ENCODE assay signal across 13 cellular contexts in the genomic region with DNA sequence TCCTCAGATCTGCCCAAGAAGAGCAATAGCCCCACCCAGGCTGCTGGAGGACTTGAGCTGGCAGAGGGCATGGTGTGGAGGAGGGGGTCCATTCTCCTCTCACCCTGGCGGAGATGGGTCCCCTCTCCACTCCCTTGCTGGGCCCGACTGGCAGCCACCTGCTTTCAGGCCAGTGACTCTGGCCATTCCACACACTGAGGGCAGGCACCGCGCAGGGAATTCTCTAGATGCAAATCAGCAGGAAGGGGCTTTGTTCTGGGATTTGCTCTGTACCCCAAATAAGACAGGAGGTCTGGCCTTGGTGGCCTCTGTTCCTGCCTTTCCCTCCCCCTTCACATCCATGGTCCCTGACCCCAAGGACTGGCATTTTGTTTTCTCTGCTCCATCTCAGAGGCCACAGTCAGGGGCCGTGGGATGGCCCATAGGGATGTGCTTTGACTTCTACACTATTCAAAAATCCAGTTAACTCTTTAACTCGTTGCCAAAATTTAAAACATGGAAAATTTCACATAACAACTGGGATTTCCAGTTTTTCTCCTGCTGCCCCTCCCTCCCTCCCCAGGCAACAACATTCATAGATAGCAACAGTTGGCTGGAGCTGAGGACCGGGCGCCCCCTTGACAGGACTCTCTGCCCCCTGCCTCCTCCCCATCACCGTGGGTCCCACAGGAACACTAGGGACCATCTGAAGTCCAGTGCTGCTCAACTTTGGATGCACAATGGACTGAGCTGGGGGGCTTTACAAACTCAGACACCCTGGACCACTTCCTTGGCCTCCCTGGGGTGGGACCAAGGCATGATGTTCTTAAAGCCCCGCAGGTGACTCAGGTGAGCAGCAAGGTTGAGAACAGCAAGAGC. TPM values are rescaled to one million over a fixed set of nuclear protein-coding genes. Genes with fewer than 3 reads are reported as not detected.
DNase-seq lines count a peak whose midpoint lies in the region; ATAC-seq, FAIRE-seq and TF ChIP-seq lines count a peak whose summit lies in the region.
"Had no signal": no experiment of that assay in that cellular context is flagged by ENCODE, and none has a peak within 500 bp of the region (broad histone marks: within the 10 kb centered on the region; RNA-seq: fewer than 3 reads in every experiment).

No MANE protein-coding gene starts in this region.

- no peak overlapping the region for H2AFZ ChIP-seq in H1 (ENCODE audit: low read length)

- no peak overlapping the region for H3K23ac ChIP-seq in H1 (ENCODE audit: insufficient read length)

- intact Hi-C loops in transverse colon (cut with DNase I; ENCODE audit: low total_unique reads): no loop called here

- no peak for TF ChIP-seq CTCF in H1 (IDR thresholded peaks at IDR 0.05; ENCODE audit: control extremely low read depth in 1 of 3, insufficient read depth in 1 of 3, low read depth in 1 of 3, low read length in 3 of 3)
- no peak for TF ChIP-seq CTCF in transverse colon (IDR thresholded peaks at IDR 0.05)

- no peaks in the 10 kb centered on the region for H3K9me3 ChIP-seq in H1 (ENCODE audit: insufficient read depth in 2 of 2, low read depth in 1 of 2, low read length in 1 of 2)
- H3K9me3 ChIP-seq in mucosa of stomach (ENCODE audit: control insufficient read depth, low read length): no peaks in the 10 kb centered on the region
- H3K9me3 ChIP-seq in transverse colon: no peaks in the 10 kb centered on the region

- FAIRE-seq in H1 (lab: Jason Lieb, UNC): no peak
- FAIRE-seq: A204.1, TTC549 had no signal

- no peak overlapping the region for H2BK20ac ChIP-seq in H1 (ENCODE audit: low read length)

- no peak overlapping the region for H3K18ac ChIP-seq in H1 (ENCODE audit: extremely low read depth, low read length)

- no peak for TF ChIP-seq POLR2A in H1 (IDR thresholded peaks at IDR 0.05; ENCODE audit: control extremely low read depth in 1 of 2, low read depth in 2 of 2, low read length in 2 of 2)
- TF ChIP-seq POLR2A in transverse colon (IDR thresholded peaks at IDR 0.05): no peak

- DNase-seq in activated CD4-positive, CD25-positive, alpha-beta regulatory T cell treated with anti-CD3 and anti-CD28 coated beads, Interleukin-2, amount 50 U/mL, for 72 hours: peak; percentile 21
- DNase-seq in H1 (ENCODE audit: low read depth in 1 of 2, low spot score in 2 of 2): no peak
- DNase-seq in transverse colon: peak; percentile 5
- DNase-seq in midbrain (lab: John Stamatoyannopoulos, UW): no peak
- DNase-seq in C1 segment of cervical spinal cord (lab: John Stamatoyannopoulos, UW): no peak
- DNase-seq in NCI-H69 (lab: John Stamatoyannopoulos, UW): no peak
- DNase-seq: activated gamma-delta T cell, DND-41, NCI-H187 had no signal

- H3K56ac ChIP-seq in H1 (replicated peaks; ENCODE audit: insufficient read length, low read depth, low read length): no peak overlapping the region

- H3K27ac ChIP-seq in H1 (ENCODE audit: low read depth, low read length) (no peak overlapping the region), transverse colon (peak overlapping the region; percentile 62 to 91 (median 86))

- H3K23me2 ChIP-seq in H1 (ENCODE audit: low read depth, low read length): peaks cover 9% of the 10 kb centered on the region; the same call in 1 of the 2 replicates

- no peak overlapping the region for H3K4me2 ChIP-seq in H1 (ENCODE audit: insufficient read depth in 1 of 2, low read depth in 2 of 2, low read length in 2 of 2)

- CTCF ChIA-PET in H1 (lab: Charles Lee; ENCODE audit: partially characterized antibody): interaction anchor here (0.9 to 1.1 kb wide), 3 partner anchors 10 to 107 kb away, joined by 3 to 4 read pairs (median 3); no protein-coding TSS in a partner anchor

- no peak overlapping the region for H4K5ac ChIP-seq in H1 (ENCODE audit: insufficient read length, low read depth, low read length)

- TF ChIP-seq EP300 in H1 (IDR thresholded peaks at IDR 0.05; ENCODE audit: borderline replicate concordance in 1 of 2, low read depth in 2 of 2, low read length in 2 of 2) (no peak), transverse colon (IDR thresholded peaks at IDR 0.05; ENCODE audit: low read depth) (no peak)

- H3K14ac ChIP-seq in H1 (ENCODE audit: insufficient read length): no peak overlapping the region

- no peak overlapping the region for H2BK5ac ChIP-seq in H1 (ENCODE audit: low read depth, low read length)

- H3K79me1 ChIP-seq in H1 (ENCODE audit: low read depth, low read length): no peaks in the 10 kb centered on the region; the same call in 1 of the 2 replicates

- no peak for ATAC-seq in activated CD4-positive, CD25-positive, alpha-beta regulatory T cell treated with anti-CD3 and anti-CD28 coated beads, Interleukin-2, amount 50 U/mL, for 24 hours

- no peak for TF ChIP-seq RAD21 in H1 (IDR thresholded peaks at IDR 0.05 in 1 of 2, conservative IDR thresholded peaks at IDR 0.05 in 1 of 2; ENCODE audit: low read depth in 2 of 2, low read length in 2 of 2)

- H2BK15ac ChIP-seq in H1 (ENCODE audit: low read length): no peak overlapping the region

- H4K91ac ChIP-seq in H1 (replicated peaks; ENCODE audit: insufficient read length, low read length): no peak overlapping the region

- H3K79me2 ChIP-seq in H1 (ENCODE audit: control insufficient read depth in 1 of 2, insufficient read depth in 2 of 2, low read length in 2 of 2): no peaks in the 10 kb centered on the region

- H2AK5ac ChIP-seq in H1 (ENCODE audit: low read depth, low read length): no peak overlapping the region

- H2BK120ac ChIP-seq in H1 (replicated peaks; ENCODE audit: low read depth, low read length): no peak overlapping the region

- no peak overlapping the region for H3K9ac ChIP-seq in H1 (replicated peaks in 1 of 4; ENCODE audit: extremely low read depth in 1 of 4, low read depth in 3 of 4, low read length in 3 of 4)
- H3K9ac ChIP-seq in mucosa of stomach (ENCODE audit: low read length): peak overlapping the region; percentile 24

- H3K4me3 ChIP-seq in H1 (ENCODE audit: extremely low read depth in 1 of 4, insufficient read depth in 2 of 4, low read depth in 3 of 4, low read length in 4 of 4): no peak overlapping the region
- H3K4me3 ChIP-seq in mucosa of stomach (ENCODE audit: low read length): no peak overlapping the region
- H3K4me3 ChIP-seq in transverse colon: no peak overlapping the region

- H2BK12ac ChIP-seq in H1 (ENCODE audit: low read depth, low read length): no peak overlapping the region

- H3K27me3 ChIP-seq in H1 (replicated peaks in 1 of 4; ENCODE audit: control insufficient read depth in 3 of 4, extremely low read depth in 1 of 4, insufficient read depth in 3 of 4, low read length in 3 of 4) (no peaks in the 10 kb centered on the region; a peak in 1 of 7 replicates), mucosa of stomach (ENCODE audit: control insufficient read depth, insufficient read depth, low read length) (no peaks in the 10 kb centered on the region), transverse colon (no peaks in the 10 kb centered on the region)

- peaks cover 0 to 14% of the 10 kb centered on the region in 2 experiments for H4K20me1 ChIP-seq in H1 (replicated peaks in 1 of 2; ENCODE audit: control insufficient read depth in 1 of 2, insufficient read depth in 2 of 2, low read length in 2 of 2)

- peaks cover 0 to 6% (median 1%) of the 10 kb centered on the region in 4 experiments; a peak in 2 of 7 replicates for H3K4me1 ChIP-seq in H1 (replicated peaks in 1 of 4; ENCODE audit: control insufficient read depth in 3 of 4, insufficient read depth in 4 of 4, low read length in 3 of 4)
- H3K4me1 ChIP-seq in mucosa of stomach (ENCODE audit: control insufficient read depth, insufficient read depth, low read length): peaks cover 24% of the 10 kb centered on the region
- peaks cover 28 to 37% (median 33%) of the 10 kb centered on the region in 4 donors for H3K4me1 ChIP-seq in transverse colon

- 86% methylated on average over 10 of the region's 10 CpGs; no CpG with 5 or more reads in 1 of the 2 experiments for WGBS in H1 (ENCODE audit: extremely low coverage in 1 of 2, insufficient coverage in 1 of 2, insufficient read length in 1 of 2, insufficient replicate concordance in 2 of 2, low coverage in 1 of 2, low lambda C conversion rate in 2 of 2, missing lambda C conversion rate in 1 of 2), 2 experiments
- 67% methylated on average over 10 of the region's 10 CpGs; no CpG with 5 or more reads in 1 of the 2 donors for WGBS in transverse colon (ENCODE audit: low coverage in 1 of 2), 2 donors

- H3K36me3 ChIP-seq in H1 (ENCODE audit: control insufficient read depth in 2 of 4, insufficient read depth in 4 of 4, low read length in 3 of 4) (no peaks in the 10 kb centered on the region), mucosa of stomach (ENCODE audit: control insufficient read depth, insufficient read depth, low read length) (no peaks in the 10 kb centered on the region), transverse colon (no peaks in the 10 kb centered on the region)

- POLR2A ChIA-PET in H1 (lab: Charles Lee; ENCODE audit: partially characterized antibody): no interaction called here

- in situ Hi-C loops in transverse colon (cut with MboI; ENCODE audit: low pct_ligation_motif_present in 1 of 4, low pct_unique_long_range_greater_than_20kb in 1 of 4, low sequenced_read_pairs in 3 of 4): no loop called here

- H4K8ac ChIP-seq in H1 (ENCODE audit: extremely low read depth, insufficient read depth, low read length): peak overlapping the region; percentile 41; the same call in 1 of the 2 replicates

- H3K4ac ChIP-seq in H1 (replicated peaks; ENCODE audit: insufficient read length, low read depth, low read length): no peak overlapping the region

TF ChIP-seq in H1, 55 proteins besides CTCF, POLR2A, EP300 and RAD21:
- no peak for TF ChIP-seq BRCA1 (IDR thresholded peaks at IDR 0.05; ENCODE audit: low read depth, low read length)
TF ChIP-seq in H1: peak in this region for 0.

RNA-seq across cellular contexts. Expression of a gene that starts 33.9 kb away (rescaled TPM):
- total RNA-seq in H1 (2021; fragmentation: NEBNext Ultra II Directional; extraction: Animal tissue kit (Norgen Biotek cat#: 25700)): 70.2 and 74.9 TPM in 2 replicates
- 77.6 and 107 TPM in 2 replicates for polyA plus RNA-seq in H1 (2011; rRNA removed)
- polyA plus RNA-seq in H1 (2011; cell fraction: cytosol; rRNA removed): 91.0 TPM
- 104 TPM for polyA plus RNA-seq in H1 (2011; cell fraction: nucleus; rRNA removed)
- 66.7 to 100 TPM (median 84.3 TPM) in 4 replicates for polyA plus RNA-seq in H1 (2012, experiment 1 of 2)
- polyA plus RNA-seq in H1 (2012, experiment 2 of 2): 67.0 TPM
- 54.5 TPM for polyA plus RNA-seq in H1 (2013, experiment 1 of 2)
- polyA plus RNA-seq in H1 (2013, experiment 2 of 2): 54.9 TPM
- 62.8 and 81.2 TPM in 2 replicates for polyA minus RNA-seq in H1 (2011; rRNA and poly(A)+ RNA removed)
- 40.5 TPM for polyA minus RNA-seq in H1 (2011; cell fraction: cytosol; rRNA and poly(A)+ RNA removed)
- polyA minus RNA-seq in H1 (2011; cell fraction: nucleus; rRNA and poly(A)+ RNA removed): 52.5 TPM
- 100 to 1,000 TPM in 1 of 4 donors, 10 to 100 TPM in 3; 37.2 to 149 (median 51.6) TPM for total RNA-seq in transverse colon

Comparison
In these comparisons a context has a peak if more than half of its experiments do, and no peak if none do; other contexts are left out.
1. DNase-seq: peak in activated CD4-positive, CD25-positive, alpha-beta regulatory T cell treated with anti-CD3 and anti-CD28 coated beads, Interleukin-2, amount 50 U/mL, for 72 hours (single experiment) and transverse colon (single experiment); none in H1 (0 of 2), midbrain (single experiment), C1 segment of cervical spinal cord (0 of 14) and NCI-H69 (single experiment).